ENCODE assay signal across 18 cellular contexts in genomic region chr13:66748712-66749111, GRCh38.
DNase-seq lines count a peak whose midpoint lies in the region; ATAC-seq, FAIRE-seq and TF ChIP-seq lines count a peak whose summit lies in the region.
"Had no signal": no experiment of that assay in that cellular context is flagged by ENCODE, and none has a peak within 500 bp of the region (broad histone marks: within the 10 kb centered on the region; RNA-seq: fewer than 3 reads in every experiment).

No MANE protein-coding gene starts in this region.

- H3K9me3 Mint-ChIP-seq in activated CD4-positive, alpha-beta T cell treated with anti-CD3 and anti-CD28 coated beads for 36 hours (ENCODE audit: low read depth): peaks cover 12% of the 10 kb centered on the region
- H3K9me3 Mint-ChIP-seq in astrocyte (ENCODE audit: unreplicated experiment) (no peaks in the 10 kb centered on the region), memory B cell (peaks cover 8% of the 10 kb centered on the region)

- POLR2A ChIA-PET in activated CD4-positive, alpha-beta T cell treated with anti-CD3 and anti-CD28 coated beads for 36 hours (lab: Charles Lee): no interaction called here

- no peaks in the 10 kb centered on the region for H3K9me3 ChIP-seq in astrocyte (ENCODE audit: insufficient read depth, low read depth, low read length)

- ATAC-seq in activated CD4-positive, alpha-beta T cell treated with anti-CD3 and anti-CD28 coated beads for 36 hours: peak; percentile 70
- ATAC-seq in memory B cell (ENCODE audit: low read depth) (peak; percentile 50), GM18858 (IDR thresholded peaks at IDR 0.05; ENCODE audit: unreplicated experiment) (no peak), left lobe of liver (no peak)

- no peak overlapping the region for H3K4me3 Mint-ChIP-seq in activated CD4-positive, alpha-beta T cell treated with anti-CD3 and anti-CD28 coated beads for 36 hours
- H3K4me3 Mint-ChIP-seq in astrocyte (ENCODE audit: unreplicated experiment) (no peak overlapping the region), memory B cell (no peak overlapping the region)
- H3K4me3 Mint-ChIP-seq: CD4-positive, alpha-beta memory T cell; IgD-negative memory B cell had no signal

- H3K36me3 ChIP-seq in astrocyte (ENCODE audit: insufficient read depth, low read length): no peaks in the 10 kb centered on the region

- H3K4me3 ChIP-seq in astrocyte (ENCODE audit: insufficient read depth, low read depth, low read length): no peak overlapping the region

- H3K27me3 Mint-ChIP-seq in activated CD4-positive, alpha-beta T cell treated with anti-CD3 and anti-CD28 coated beads for 36 hours: no peaks in the 10 kb centered on the region
- H3K27me3 Mint-ChIP-seq in astrocyte (ENCODE audit: low read depth, unreplicated experiment) (no peaks in the 10 kb centered on the region), memory B cell (no peaks in the 10 kb centered on the region)
- H3K27me3 Mint-ChIP-seq: CD4-positive, alpha-beta memory T cell; IgD-negative memory B cell had no signal

- intact Hi-C loops in activated CD4-positive, alpha-beta T cell treated with anti-CD3 and anti-CD28 coated beads for 36 hours (cut with DNase I, micrococcal nuclease): no loop called here

- H4K20me1 ChIP-seq in astrocyte (ENCODE audit: insufficient read depth, low read length): no peaks in the 10 kb centered on the region

- DNase-seq in activated CD4-positive, alpha-beta T cell treated with anti-CD3 and anti-CD28 coated beads for 36 hours: peak; percentile 27
- DNase-seq in activated CD4-positive, alpha-beta T cell treated with anti-CD3 and anti-CD28 coated beads, Interleukin-2, amount 50 U/mL, for 4 hours: no peak
- peak; percentile 41 for DNase-seq in A172 (ENCODE audit: low spot score)
- DNase-seq in astrocyte (ENCODE audit: low read depth): peak; percentile 16
- DNase-seq in memory B cell (ENCODE audit: low spot score in 2 of 2): no peak
- DNase-seq in activated T-cell treated with anti-CD3 and anti-CD28 coated beads for 4 hours: no peak
- no peak for DNase-seq in left lobe of liver (ENCODE audit: low spot score)
- DNase-seq: CD4-positive, alpha-beta memory T cell; HCEC 1CT; Kasumi-1; NCI-H1105 treated with DMSO at 0.1 percent for 48 hours; NCI-H1694 treated with DMSO at 0.1 percent for 48 hours; NCI-H226; NCI-H526 had no signal

- CTCF ChIA-PET in activated CD4-positive, alpha-beta T cell treated with anti-CD3 and anti-CD28 coated beads for 36 hours (lab: Charles Lee): interaction anchor here (0.5 kb wide), 1 partner anchor 60 kb away, joined by 3 read pairs; no protein-coding TSS in a partner anchor

- no peak for FAIRE-seq in astrocyte (lab: Jason Lieb, UNC)
- FAIRE-seq: HTR-8/SVneo had no signal

- H3K27ac ChIP-seq in astrocyte (ENCODE audit: low read depth, low read length): no peak overlapping the region
- H3K27ac ChIP-seq: 22Rv1 had no signal

- no peak overlapping the region for H3K4me2 ChIP-seq in astrocyte (ENCODE audit: low read length)

- no peaks in the 10 kb centered on the region for H3K79me2 ChIP-seq in astrocyte (ENCODE audit: insufficient read depth, low read length)

- no peaks in the 10 kb centered on the region for H3K4me1 Mint-ChIP-seq in activated CD4-positive, alpha-beta T cell treated with anti-CD3 and anti-CD28 coated beads for 36 hours
- H3K4me1 Mint-ChIP-seq in astrocyte (ENCODE audit: low read depth, unreplicated experiment): no peaks in the 10 kb centered on the region
- H3K4me1 Mint-ChIP-seq in memory B cell: peaks cover 2% of the 10 kb centered on the region
- H3K4me1 Mint-ChIP-seq: CD4-positive, alpha-beta memory T cell; IgD-negative memory B cell had no signal

- H3K9ac ChIP-seq in astrocyte (ENCODE audit: low read length): no peak overlapping the region

- TF ChIP-seq CTCF in astrocyte (IDR thresholded peaks at IDR 0.05; ENCODE audit: insufficient read depth, low read depth, low read length): no peak

- H3K4me1 ChIP-seq in astrocyte (ENCODE audit: insufficient read depth, low read length): no peaks in the 10 kb centered on the region

- no peaks in the 10 kb centered on the region for H3K36me3 Mint-ChIP-seq in activated CD4-positive, alpha-beta T cell treated with anti-CD3 and anti-CD28 coated beads for 36 hours (ENCODE audit: low read depth)
- H3K36me3 Mint-ChIP-seq in astrocyte (ENCODE audit: low read depth, unreplicated experiment) (peaks cover 2% of the 10 kb centered on the region), memory B cell (no peaks in the 10 kb centered on the region)
- H3K36me3 Mint-ChIP-seq: CD4-positive, alpha-beta memory T cell; IgD-negative memory B cell had no signal

- H3K27ac Mint-ChIP-seq in activated CD4-positive, alpha-beta T cell treated with anti-CD3 and anti-CD28 coated beads for 36 hours: no peak overlapping the region
- H3K27ac Mint-ChIP-seq in astrocyte (ENCODE audit: unreplicated experiment) (no peak overlapping the region), memory B cell (no peak overlapping the region)
- H3K27ac Mint-ChIP-seq: CD4-positive, alpha-beta memory T cell; IgD-negative memory B cell had no signal

- H2AFZ ChIP-seq in astrocyte (ENCODE audit: low read depth, low read length): no peak overlapping the region

- H3K27me3 ChIP-seq in astrocyte (ENCODE audit: insufficient read depth, low read length): no peaks in the 10 kb centered on the region

Comparison
In these comparisons a context has a peak if more than half of its experiments do, and no peak if none do; other contexts are left out.
1. DNase-seq: peak in activated CD4-positive, alpha-beta T cell treated with anti-CD3 and anti-CD28 coated beads for 36 hours (single experiment), A172 (single experiment) and astrocyte (single experiment); none in activated CD4-positive, alpha-beta T cell treated with anti-CD3 and anti-CD28 coated beads, Interleukin-2, amount 50 U/mL, for 4 hours (0 of 2), memory B cell (0 of 2), activated T-cell treated with anti-CD3 and anti-CD28 coated beads for 4 hours (single experiment) and left lobe of liver (single experiment).
2. ATAC-seq: peak in activated CD4-positive, alpha-beta T cell treated with anti-CD3 and anti-CD28 coated beads for 36 hours (single experiment) and memory B cell (single experiment); none in GM18858 (single experiment) and left lobe of liver (single experiment).